In genomic region chr18:54607213-54607934, GRCh38 we compare ENCODE assay signal across 1 cellular context.
TF ChIP-seq lines count a peak whose summit lies in the region.

No MANE protein-coding gene starts in this region.

TF ChIP-seq in liver, 16 proteins besides CTCF, POLR2A, EP300 and RAD21 (continued from another document):
- TF ChIP-seq, protein P1, sequence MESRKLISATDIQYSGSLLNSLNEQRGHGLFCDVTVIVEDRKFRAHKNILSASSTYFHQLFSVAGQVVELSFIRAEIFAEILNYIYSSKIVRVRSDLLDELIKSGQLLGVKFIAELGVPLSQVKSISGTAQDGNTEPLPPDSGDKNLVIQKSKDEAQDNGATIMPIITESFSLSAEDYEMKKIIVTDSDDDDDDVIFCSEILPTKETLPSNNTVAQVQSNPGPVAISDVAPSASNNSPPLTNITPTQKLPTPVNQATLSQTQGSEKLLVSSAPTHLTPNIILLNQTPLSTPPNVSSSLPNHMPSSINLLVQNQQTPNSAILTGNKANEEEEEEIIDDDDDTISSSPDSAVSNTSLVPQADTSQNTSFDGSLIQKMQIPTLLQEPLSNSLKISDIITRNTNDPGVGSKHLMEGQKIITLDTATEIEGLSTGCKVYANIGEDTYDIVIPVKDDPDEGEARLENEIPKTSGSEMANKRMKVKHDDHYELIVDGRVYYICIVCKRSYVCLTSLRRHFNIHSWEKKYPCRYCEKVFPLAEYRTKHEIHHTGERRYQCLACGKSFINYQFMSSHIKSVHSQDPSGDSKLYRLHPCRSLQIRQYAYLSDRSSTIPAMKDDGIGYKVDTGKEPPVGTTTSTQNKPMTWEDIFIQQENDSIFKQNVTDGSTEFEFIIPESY (IDR thresholded peaks at IDR 0.05): peak; percentile 54
- peak; percentile 85 for TF ChIP-seq YY1 (IDR thresholded peaks at IDR 0.05)
- peak; percentile 48 for TF ChIP-seq TAF1 (conservative IDR thresholded peaks at IDR 0.05)
